8 cellular contexts compared by ENCODE assay signal in genomic region chr12:122021822-122022392, GRCh38. TPM values are rescaled to one million over a fixed set of nuclear protein-coding genes. Genes with fewer than 3 reads are reported as not detected.
A peak's percentile ranks its signal among the peaks of the same experiment; 100 is the strongest.
DNase-seq lines count a peak whose midpoint lies in the region; ATAC-seq and TF ChIP-seq lines count a peak whose summit lies in the region.

BCL7A (plus strand) TSS chr12:122021884; CDS start chr12:122022092, 208 bp downstream.

- in situ Hi-C loops in astrocyte of the cerebellum (cut with HindIII; ENCODE audit: low sequenced_read_pairs), result no loop called here

- H3K4me3 ChIP-seq in GM06990 (replicated peaks; ENCODE audit: low read depth, low read length), result peak within 1 kb of the TSS; percentile 66
- H3K4me3 ChIP-seq in astrocyte of the cerebellum (ENCODE audit: low read depth, low read length), result peak within 1 kb of the TSS; percentile 51

- peak; percentile 84 for DNase-seq in GM06990 (ENCODE audit: extremely low read depth, insufficient read length)
- peak; percentile 64 for DNase-seq in LoVo (ENCODE audit: low spot score)
- peak; percentile 76 for DNase-seq in SW480 (ENCODE audit: low spot score)
- peak; percentile 34 for DNase-seq in astrocyte of the cerebellum (ENCODE audit: low read depth)
- DNase-seq in hepatic stellate cell (ENCODE audit: low spot score), result peak; percentile 82
- DNase-seq in pulmonary artery endothelial cell (ENCODE audit: low read depth, low spot score), result peak; percentile 11

- ATAC-seq in HG03135 (IDR thresholded peaks at IDR 0.05; ENCODE audit: unreplicated experiment), result no peak
- no peak for ATAC-seq in HG02678 (IDR thresholded peaks at IDR 0.05; ENCODE audit: unreplicated experiment)

- H3K27me3 ChIP-seq in GM06990 (replicated peaks; ENCODE audit: control insufficient read depth, insufficient read depth, low read length), result no peaks in the 10 kb centered on the region; the same call in 1 of the 2 replicates

- H3K36me3 ChIP-seq in GM06990 (ENCODE audit: control insufficient read depth, insufficient read depth, low read length), result no peaks in the 10 kb centered on the region

- no peak for TF ChIP-seq CTCF in GM06990 (IDR thresholded peaks at IDR 0.05; ENCODE audit: insufficient read depth, low read length, poor library complexity, severe bottlenecking)
- TF ChIP-seq CTCF in astrocyte of the cerebellum (IDR thresholded peaks at IDR 0.05; ENCODE audit: low read depth, low read length, missing control alignments), result no peak

RNA-seq across cellular contexts. Expression of gene BCL7A, which starts in this region (rescaled TPM):
- 7.7 and 8.2 TPM in 2 replicates for total RNA-seq in pulmonary artery endothelial cell

Comparison
In these comparisons a context has a peak if more than half of its experiments do, and no peak if none do; other contexts are left out.
1. DNase-seq: peak in every context shown above with its lines; median percentile 84 in GM06990; 82 in hepatic stellate cell; 76 in SW480; 64 in LoVo; 34 in astrocyte of the cerebellum; 11 in pulmonary artery endothelial cell.